Comparison of ENCODE assay signal across 25 cellular contexts in the genomic region with DNA sequence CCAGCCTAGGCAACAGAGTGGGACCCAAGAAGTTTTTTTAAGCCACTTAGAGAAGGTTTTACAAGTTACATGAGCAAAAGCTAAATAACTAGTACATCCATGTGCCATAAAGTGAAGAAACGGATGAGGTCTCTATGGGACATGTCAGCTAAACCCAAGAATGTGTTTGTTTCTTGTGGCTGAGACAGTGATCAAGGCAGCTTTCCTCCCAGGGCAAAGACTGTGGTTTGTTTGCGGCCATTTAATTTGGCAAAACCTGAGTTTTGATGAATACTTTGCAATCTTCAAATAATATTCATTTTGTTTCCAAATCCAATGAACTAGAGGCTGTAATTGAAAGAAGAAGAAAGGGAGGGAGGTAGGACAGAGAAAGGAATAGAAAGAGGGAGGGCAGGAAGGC. TPM values are rescaled to one million over a fixed set of nuclear protein-coding genes. Genes with fewer than 3 reads are reported as not detected.
DNase-seq lines count a peak whose midpoint lies in the region; ATAC-seq lines count a peak whose summit lies in the region.
"Had no signal": no experiment of that assay in that cellular context is flagged by ENCODE, and none has a peak within 500 bp of the region (broad histone marks: within the 10 kb centered on the region; RNA-seq: fewer than 3 reads in every experiment).

No MANE protein-coding gene starts in this region.

- peaks cover 14% of the 10 kb centered on the region for H3K36me3 ChIP-seq in BLaER1
- H3K36me3 ChIP-seq in CD4-positive, alpha-beta memory T cell (ENCODE audit: insufficient read depth, low read length), result peaks cover 35% of the 10 kb centered on the region
- H3K36me3 ChIP-seq: SJSA1 had no signal

- intact Hi-C loops in CD4-positive, alpha-beta memory T cell (cut with micrococcal nuclease), result no loop called here
- intact Hi-C loops in sciatic nerve (cut with DNase I), result no loop called here

- H3K9ac ChIP-seq in BLaER1, result no peak overlapping the region

- peaks cover 0 to 3% (median 0%) of the 10 kb centered on the region in 4 donors for H3K4me1 Mint-ChIP-seq in CD4-positive, alpha-beta memory T cell
- H3K4me1 Mint-ChIP-seq in effector memory CD8-positive, alpha-beta T cell (ENCODE audit: low read depth in 2 of 2), result no peaks in the 10 kb centered on the region
- H3K4me1 Mint-ChIP-seq: B cell had no signal

- H3K9me3 ChIP-seq in BLaER1, result no peaks in the 10 kb centered on the region
- H3K9me3 ChIP-seq in CD4-positive, alpha-beta memory T cell (ENCODE audit: control insufficient read depth in 1 of 2, low read length in 2 of 2), result no peaks in the 10 kb centered on the region
- H3K9me3 ChIP-seq: SJSA1 had no signal

- no peak for DNase-seq in CD4-positive, alpha-beta memory T cell
- DNase-seq in effector memory CD8-positive, alpha-beta T cell, result no peak
- no peak for DNase-seq in sciatic nerve (ENCODE audit: low spot score)
- no peak for DNase-seq in NCI-H1105 (lab: John Stamatoyannopoulos, UW)
- no peak for DNase-seq in NCI-H1417 (lab: John Stamatoyannopoulos, UW)
- DNase-seq: CD4-positive, CD25-positive, alpha-beta regulatory T cell; COR-L47; DMS53; HCEC 1CT; KBM-7; MV-4-11; NCI-H1105 treated with DMSO at 0.1 percent for 48 hours; NCI-H1694; NCI-H2081; NCI-H526 treated with DMSO at 0.1 percent for 48 hours; Right ventricle myocardium superior; RPMI8226 had no signal

- no peaks in the 10 kb centered on the region for H3K9me3 Mint-ChIP-seq in CD4-positive, alpha-beta memory T cell
- H3K9me3 Mint-ChIP-seq in effector memory CD8-positive, alpha-beta T cell, result no peaks in the 10 kb centered on the region
- H3K9me3 Mint-ChIP-seq: CD4-positive, CD25-positive, alpha-beta regulatory T cell had no signal

- H3K27ac Mint-ChIP-seq in CD4-positive, alpha-beta memory T cell, result peak overlapping the region in 4 of 7 donors; percentile 12 to 63 (median 54)
- peak overlapping the region; percentile 20 to 68 for H3K27ac Mint-ChIP-seq in effector memory CD8-positive, alpha-beta T cell
- H3K27ac Mint-ChIP-seq: B cell had no signal

- no peak overlapping the region for H3K4me3 ChIP-seq in BLaER1
- no peak overlapping the region for H3K4me3 ChIP-seq in CD4-positive, alpha-beta memory T cell (ENCODE audit: low read length in 2 of 2)
- H3K4me3 ChIP-seq: SJSA1 had no signal

- peaks cover 40 to 54% of the 10 kb centered on the region in 2 donors for H3K36me3 Mint-ChIP-seq in CD4-positive, alpha-beta memory T cell
- H3K36me3 Mint-ChIP-seq in effector memory CD8-positive, alpha-beta T cell (ENCODE audit: insufficient read depth), result peaks cover 42% of the 10 kb centered on the region

- ATAC-seq in effector memory CD8-positive, alpha-beta T cell (replicated peaks), result no peak
- ATAC-seq in sciatic nerve, result peak; percentile 48
- no peak for ATAC-seq in GM18909 (IDR thresholded peaks at IDR 0.05; ENCODE audit: poor library complexity, unreplicated experiment)
- ATAC-seq in GM21717 (IDR thresholded peaks at IDR 0.05; ENCODE audit: unreplicated experiment), result no peak

- H3K4me2 ChIP-seq in BLaER1, result peak overlapping the region; percentile 23

- H3K4me3 Mint-ChIP-seq in CD4-positive, alpha-beta memory T cell, result no peak overlapping the region
- no peak overlapping the region for H3K4me3 Mint-ChIP-seq in effector memory CD8-positive, alpha-beta T cell
- H3K4me3 Mint-ChIP-seq: B cell had no signal

- no peaks in the 10 kb centered on the region for H3K27me3 ChIP-seq in BLaER1
- H3K27me3 ChIP-seq in CD4-positive, alpha-beta memory T cell (ENCODE audit: insufficient read depth, low read length), result no peaks in the 10 kb centered on the region
- H3K27me3 ChIP-seq: SJSA1 had no signal

- H4K20me1 ChIP-seq in BLaER1, result no peaks in the 10 kb centered on the region

- H3K4me1 ChIP-seq in BLaER1, result peaks cover 43% of the 10 kb centered on the region
- no peaks in the 10 kb centered on the region for H3K4me1 ChIP-seq in CD4-positive, alpha-beta memory T cell (ENCODE audit: insufficient read depth, low read length)
- H3K4me1 ChIP-seq: SJSA1 had no signal

- no peaks in the 10 kb centered on the region for H3K27me3 Mint-ChIP-seq in CD4-positive, alpha-beta memory T cell
- H3K27me3 Mint-ChIP-seq in effector memory CD8-positive, alpha-beta T cell, result no peaks in the 10 kb centered on the region
- H3K27me3 Mint-ChIP-seq: B cell; CD4-positive, CD25-positive, alpha-beta regulatory T cell had no signal

- H3K27ac ChIP-seq in BLaER1, result no peak overlapping the region
- no peak overlapping the region for H3K27ac ChIP-seq in CD4-positive, alpha-beta memory T cell (ENCODE audit: low read depth, low read length)
- H3K27ac ChIP-seq: SJSA1 had no signal

- CTCF ChIA-PET in CD4-positive, alpha-beta memory T cell (lab: Charles Lee; ENCODE audit: partially characterized antibody), result interaction anchor here (1.0 kb wide), 1 partner anchor 91 kb away, joined by 3 read pairs; no protein-coding TSS in a partner anchor

- POLR2A ChIA-PET in CD4-positive, alpha-beta memory T cell (lab: Charles Lee; ENCODE audit: partially characterized antibody), result interaction anchor here (1.1 kb wide), 1 partner anchor 19 kb away, joined by 3 read pairs; no protein-coding TSS in a partner anchor

RNA-seq across cellular contexts. Expression of a gene that starts 44.9 kb away (rescaled TPM):
- total RNA-seq in CD4-positive, alpha-beta memory T cell, result 1 to 10 TPM; 2.0 to 2.4 TPM
- polyA plus RNA-seq in CD4-positive, alpha-beta memory T cell, result 1 to 10 TPM in 1 of 2 donors, under 1 TPM in 1; 0.43 to 1.4 TPM
- total RNA-seq in sciatic nerve, result 7.4 TPM
- total RNA-seq: A673, G401, NCI-H460, SJSA1 had no signal

RNA-seq across cellular contexts. Expression of a gene that starts 50.4 kb away (rescaled TPM):
- total RNA-seq in CD4-positive, alpha-beta memory T cell, result 100 to 1,000 TPM; 295 to 298 TPM
- polyA plus RNA-seq in CD4-positive, alpha-beta memory T cell, result 100 to 1,000 TPM; 337 to 348 TPM
- total RNA-seq in sciatic nerve, result 264 TPM
